Comparison of ENCODE assay signal across 11 cellular contexts in the genomic region with DNA sequence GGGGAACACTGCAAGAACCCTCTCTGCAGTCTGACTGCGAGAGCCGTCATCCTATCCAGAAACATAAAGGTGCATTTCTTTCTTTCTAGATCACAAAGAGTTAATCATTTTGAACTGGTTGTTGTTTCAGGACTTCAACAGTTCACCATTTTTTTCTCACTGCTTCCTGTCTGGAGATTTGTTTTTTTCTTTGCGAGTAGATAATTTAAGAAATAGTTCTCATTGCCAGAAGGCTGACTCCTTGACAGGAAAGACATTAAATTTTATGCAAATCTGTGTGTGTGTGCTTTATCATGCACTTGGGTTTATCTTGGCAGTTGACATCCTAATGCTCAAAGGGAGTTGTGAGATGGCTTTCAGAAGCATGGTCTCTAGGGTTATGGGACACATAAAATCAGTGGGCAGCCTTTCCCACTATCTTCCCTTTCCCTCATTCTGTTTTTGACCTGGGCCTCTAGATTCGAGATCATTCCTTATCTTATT.
DNase-seq lines count a peak whose midpoint lies in the region; ATAC-seq, FAIRE-seq and TF ChIP-seq lines count a peak whose summit lies in the region.
"Had no signal": no experiment of that assay in that cellular context is flagged by ENCODE, and none has a peak within 500 bp of the region (broad histone marks: within the 10 kb centered on the region; RNA-seq: fewer than 3 reads in every experiment).

No MANE protein-coding gene starts in this region.

- H3K4me1 Mint-ChIP-seq in WTC11: peaks cover 5% of the 10 kb centered on the region
- H3K4me1 Mint-ChIP-seq in activated CD4-positive, alpha-beta memory T cell treated with anti-CD3 and anti-CD28 coated beads for 36 hours (ENCODE audit: low read depth): peaks cover 28% of the 10 kb centered on the region

- H4K20me1 ChIP-seq in BLaER1 treated with 17β-estradiol and CSF1 and Interleukin-3, amounts not matched to agents 10 nM and 100 nM: no peaks in the 10 kb centered on the region

- H3K4me3 Mint-ChIP-seq in WTC11: no peak overlapping the region
- no peak overlapping the region for H3K4me3 Mint-ChIP-seq in activated CD4-positive, alpha-beta memory T cell treated with anti-CD3 and anti-CD28 coated beads for 36 hours
- H3K4me3 Mint-ChIP-seq: activated naive CD4-positive, alpha-beta T cell treated with anti-CD3 and anti-CD28 coated beads, Interleukin-2, amount 50 U/mL, for 24 hours had no signal

- TF ChIP-seq CTCF in WTC11 (IDR thresholded peaks at IDR 0.05): no peak

- peak; percentile 57 for ATAC-seq in GM19324 (IDR thresholded peaks at IDR 0.05; ENCODE audit: low FRiP score, unreplicated experiment)
- ATAC-seq in HG03175 (IDR thresholded peaks at IDR 0.05; ENCODE audit: unreplicated experiment): peak; percentile 66
- ATAC-seq in WTC11: no peak

- peaks cover 10 to 55% (median 50%) of the 10 kb centered on the region in 11 experiments; a peak in 21 of 22 replicates for H3K9me3 ChIP-seq in BLaER1 treated with 17β-estradiol and CSF1 and Interleukin-3, amounts not matched to agents 10 nM and 100 nM (replicated peaks in 1 of 11)
- H3K9me3 ChIP-seq: SJSA1 had no signal

- intact Hi-C loops in activated CD4-positive, alpha-beta memory T cell treated with anti-CD3 and anti-CD28 coated beads for 36 hours (cut with micrococcal nuclease): no loop called here

- no peak overlapping the region for H3K27ac Mint-ChIP-seq in WTC11
- no peak overlapping the region for H3K27ac Mint-ChIP-seq in activated CD4-positive, alpha-beta memory T cell treated with anti-CD3 and anti-CD28 coated beads for 36 hours
- H3K27ac Mint-ChIP-seq: activated naive CD4-positive, alpha-beta T cell treated with anti-CD3 and anti-CD28 coated beads, Interleukin-2, amount 50 U/mL, for 24 hours had no signal

- peaks cover 0 to 22% (median 4%) of the 10 kb centered on the region in 11 experiments; a peak in 8 of 22 replicates for H3K36me3 ChIP-seq in BLaER1 treated with 17β-estradiol and CSF1 and Interleukin-3, amounts not matched to agents 10 nM and 100 nM
- H3K36me3 ChIP-seq: SJSA1 had no signal

- H3K27ac ChIP-seq in BLaER1 treated with 17β-estradiol and CSF1 and Interleukin-3, amounts not matched to agents 10 nM and 100 nM: peak overlapping the region in 10 of 11 experiments; percentile 15 to 77 (median 57); a peak in 17 of 22 replicates
- H3K27ac ChIP-seq: SJSA1 had no signal

- peak; percentile 69 for FAIRE-seq in endometrium (lab: Jason Lieb, UNC)

- no peak for DNase-seq in WTC11 (ENCODE audit: low spot score)
- DNase-seq in activated CD4-positive, alpha-beta memory T cell treated with anti-CD3 and anti-CD28 coated beads for 36 hours: no peak
- DNase-seq in NCI-H187 treated with DMSO at 0.1 percent for 48 hours (lab: John Stamatoyannopoulos, UW): no peak
- DNase-seq in NCI-H1417 treated with DMSO at 0.1 percent for 48 hours (lab: John Stamatoyannopoulos, UW): no peak
- DNase-seq: Caco-2 had no signal

- H3K36me3 Mint-ChIP-seq in WTC11: peaks cover 7% of the 10 kb centered on the region; the same call in 1 of the 2 replicates
- H3K36me3 Mint-ChIP-seq in activated CD4-positive, alpha-beta memory T cell treated with anti-CD3 and anti-CD28 coated beads for 36 hours: peaks cover 2% of the 10 kb centered on the region

- CTCF ChIA-PET in WTC11 (lab: Charles Lee): no interaction called here
- CTCF ChIA-PET in activated CD4-positive, alpha-beta memory T cell treated with anti-CD3 and anti-CD28 coated beads for 36 hours (lab: Charles Lee): no interaction called here

- peaks cover 16% of the 10 kb centered on the region for H3K9me3 Mint-ChIP-seq in WTC11
- H3K9me3 Mint-ChIP-seq in activated CD4-positive, alpha-beta memory T cell treated with anti-CD3 and anti-CD28 coated beads for 36 hours: peaks cover 3% of the 10 kb centered on the region
- H3K9me3 Mint-ChIP-seq: activated naive CD4-positive, alpha-beta T cell treated with anti-CD3 and anti-CD28 coated beads, Interleukin-2, amount 50 U/mL, for 24 hours had no signal

- H3K4me3 ChIP-seq in BLaER1 treated with 17β-estradiol and CSF1 and Interleukin-3, amounts not matched to agents 10 nM and 100 nM: 0 out of 20 replicates have a peak overlapping the region, but pooled peaks of 1 of the 10 experiments have one; percentile 21
- H3K4me3 ChIP-seq: SJSA1 had no signal

- peak overlapping the region; percentile 27 to 81 (median 63) for H3K4me2 ChIP-seq in BLaER1 treated with 17β-estradiol and CSF1 and Interleukin-3, amounts not matched to agents 10 nM and 100 nM

- H3K27me3 Mint-ChIP-seq in WTC11 (ENCODE audit: low read depth): no peaks in the 10 kb centered on the region; the same call in 1 of the 2 replicates
- H3K27me3 Mint-ChIP-seq in activated CD4-positive, alpha-beta memory T cell treated with anti-CD3 and anti-CD28 coated beads for 36 hours: no peaks in the 10 kb centered on the region
- H3K27me3 Mint-ChIP-seq: activated naive CD4-positive, alpha-beta T cell treated with anti-CD3 and anti-CD28 coated beads, Interleukin-2, amount 50 U/mL, for 24 hours had no signal

- H3K4me1 ChIP-seq in BLaER1 treated with 17β-estradiol and CSF1 and Interleukin-3, amounts not matched to agents 10 nM and 100 nM: peaks cover 18 to 80% (median 34%) of the 10 kb centered on the region in 10 experiments
- H3K4me1 ChIP-seq: Caco-2, SJSA1 had no signal

- peak overlapping the region in 6 of 11 experiments; percentile 2 to 64 (median 33); a peak in 9 of 22 replicates for H3K9ac ChIP-seq in BLaER1 treated with 17β-estradiol and CSF1 and Interleukin-3, amounts not matched to agents 10 nM and 100 nM

- H3K27me3 ChIP-seq in BLaER1 treated with 17β-estradiol and CSF1 and Interleukin-3, amounts not matched to agents 10 nM and 100 nM: no peaks in the 10 kb centered on the region
- H3K27me3 ChIP-seq: SJSA1 had no signal

- POLR2A ChIA-PET in WTC11 (lab: Charles Lee): no interaction called here
- POLR2A ChIA-PET in activated CD4-positive, alpha-beta memory T cell treated with anti-CD3 and anti-CD28 coated beads for 36 hours (lab: Charles Lee): no interaction called here

TF ChIP-seq in WTC11, 78 proteins besides CTCF, POLR2A, EP300 and RAD21 (continues in another document):
- TF ChIP-seq, protein P1, sequence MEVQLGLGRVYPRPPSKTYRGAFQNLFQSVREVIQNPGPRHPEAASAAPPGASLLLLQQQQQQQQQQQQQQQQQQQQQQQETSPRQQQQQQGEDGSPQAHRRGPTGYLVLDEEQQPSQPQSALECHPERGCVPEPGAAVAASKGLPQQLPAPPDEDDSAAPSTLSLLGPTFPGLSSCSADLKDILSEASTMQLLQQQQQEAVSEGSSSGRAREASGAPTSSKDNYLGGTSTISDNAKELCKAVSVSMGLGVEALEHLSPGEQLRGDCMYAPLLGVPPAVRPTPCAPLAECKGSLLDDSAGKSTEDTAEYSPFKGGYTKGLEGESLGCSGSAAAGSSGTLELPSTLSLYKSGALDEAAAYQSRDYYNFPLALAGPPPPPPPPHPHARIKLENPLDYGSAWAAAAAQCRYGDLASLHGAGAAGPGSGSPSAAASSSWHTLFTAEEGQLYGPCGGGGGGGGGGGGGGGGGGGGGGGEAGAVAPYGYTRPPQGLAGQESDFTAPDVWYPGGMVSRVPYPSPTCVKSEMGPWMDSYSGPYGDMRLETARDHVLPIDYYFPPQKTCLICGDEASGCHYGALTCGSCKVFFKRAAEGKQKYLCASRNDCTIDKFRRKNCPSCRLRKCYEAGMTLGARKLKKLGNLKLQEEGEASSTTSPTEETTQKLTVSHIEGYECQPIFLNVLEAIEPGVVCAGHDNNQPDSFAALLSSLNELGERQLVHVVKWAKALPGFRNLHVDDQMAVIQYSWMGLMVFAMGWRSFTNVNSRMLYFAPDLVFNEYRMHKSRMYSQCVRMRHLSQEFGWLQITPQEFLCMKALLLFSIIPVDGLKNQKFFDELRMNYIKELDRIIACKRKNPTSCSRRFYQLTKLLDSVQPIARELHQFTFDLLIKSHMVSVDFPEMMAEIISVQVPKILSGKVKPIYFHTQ (CRISPR knock-in tag; IDR thresholded peaks at IDR 0.05): no peak
- TF ChIP-seq RELA (CRISPR knock-in tag; IDR thresholded peaks at IDR 0.05; ENCODE audit: borderline replicate concordance): no peak
- TF ChIP-seq, protein P2, sequence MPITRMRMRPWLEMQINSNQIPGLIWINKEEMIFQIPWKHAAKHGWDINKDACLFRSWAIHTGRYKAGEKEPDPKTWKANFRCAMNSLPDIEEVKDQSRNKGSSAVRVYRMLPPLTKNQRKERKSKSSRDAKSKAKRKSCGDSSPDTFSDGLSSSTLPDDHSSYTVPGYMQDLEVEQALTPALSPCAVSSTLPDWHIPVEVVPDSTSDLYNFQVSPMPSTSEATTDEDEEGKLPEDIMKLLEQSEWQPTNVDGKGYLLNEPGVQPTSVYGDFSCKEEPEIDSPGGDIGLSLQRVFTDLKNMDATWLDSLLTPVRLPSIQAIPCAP (CRISPR knock-in tag; IDR thresholded peaks at IDR 0.05): no peak
- TF ChIP-seq, protein P3, sequence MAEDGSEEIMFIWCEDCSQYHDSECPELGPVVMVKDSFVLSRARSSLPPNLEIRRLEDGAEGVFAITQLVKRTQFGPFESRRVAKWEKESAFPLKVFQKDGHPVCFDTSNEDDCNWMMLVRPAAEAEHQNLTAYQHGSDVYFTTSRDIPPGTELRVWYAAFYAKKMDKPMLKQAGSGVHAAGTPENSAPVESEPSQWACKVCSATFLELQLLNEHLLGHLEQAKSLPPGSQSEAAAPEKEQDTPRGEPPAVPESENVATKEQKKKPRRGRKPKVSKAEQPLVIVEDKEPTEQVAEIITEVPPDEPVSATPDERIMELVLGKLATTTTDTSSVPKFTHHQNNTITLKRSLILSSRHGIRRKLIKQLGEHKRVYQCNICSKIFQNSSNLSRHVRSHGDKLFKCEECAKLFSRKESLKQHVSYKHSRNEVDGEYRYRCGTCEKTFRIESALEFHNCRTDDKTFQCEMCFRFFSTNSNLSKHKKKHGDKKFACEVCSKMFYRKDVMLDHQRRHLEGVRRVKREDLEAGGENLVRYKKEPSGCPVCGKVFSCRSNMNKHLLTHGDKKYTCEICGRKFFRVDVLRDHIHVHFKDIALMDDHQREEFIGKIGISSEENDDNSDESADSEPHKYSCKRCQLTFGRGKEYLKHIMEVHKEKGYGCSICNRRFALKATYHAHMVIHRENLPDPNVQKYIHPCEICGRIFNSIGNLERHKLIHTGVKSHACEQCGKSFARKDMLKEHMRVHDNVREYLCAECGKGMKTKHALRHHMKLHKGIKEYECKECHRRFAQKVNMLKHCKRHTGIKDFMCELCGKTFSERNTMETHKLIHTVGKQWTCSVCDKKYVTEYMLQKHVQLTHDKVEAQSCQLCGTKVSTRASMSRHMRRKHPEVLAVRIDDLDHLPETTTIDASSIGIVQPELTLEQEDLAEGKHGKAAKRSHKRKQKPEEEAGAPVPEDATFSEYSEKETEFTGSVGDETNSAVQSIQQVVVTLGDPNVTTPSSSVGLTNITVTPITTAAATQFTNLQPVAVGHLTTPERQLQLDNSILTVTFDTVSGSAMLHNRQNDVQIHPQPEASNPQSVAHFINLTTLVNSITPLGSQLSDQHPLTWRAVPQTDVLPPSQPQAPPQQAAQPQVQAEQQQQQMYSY (CRISPR knock-in tag; IDR thresholded peaks at IDR 0.05): no peak
- TF ChIP-seq ESRRA (CRISPR knock-in tag; IDR thresholded peaks at IDR 0.05; ENCODE audit: borderline replicate concordance): no peak
- no peak for TF ChIP-seq ZBTB21 (CRISPR knock-in tag; IDR thresholded peaks at IDR 0.05; ENCODE audit: borderline replicate concordance)
- TF ChIP-seq SMAD4 (CRISPR knock-in tag; IDR thresholded peaks at IDR 0.05): no peak
- TF ChIP-seq ZNF263 (CRISPR knock-in tag; IDR thresholded peaks at IDR 0.05; ENCODE audit: low read depth): no peak
